In the genomic region with DNA sequence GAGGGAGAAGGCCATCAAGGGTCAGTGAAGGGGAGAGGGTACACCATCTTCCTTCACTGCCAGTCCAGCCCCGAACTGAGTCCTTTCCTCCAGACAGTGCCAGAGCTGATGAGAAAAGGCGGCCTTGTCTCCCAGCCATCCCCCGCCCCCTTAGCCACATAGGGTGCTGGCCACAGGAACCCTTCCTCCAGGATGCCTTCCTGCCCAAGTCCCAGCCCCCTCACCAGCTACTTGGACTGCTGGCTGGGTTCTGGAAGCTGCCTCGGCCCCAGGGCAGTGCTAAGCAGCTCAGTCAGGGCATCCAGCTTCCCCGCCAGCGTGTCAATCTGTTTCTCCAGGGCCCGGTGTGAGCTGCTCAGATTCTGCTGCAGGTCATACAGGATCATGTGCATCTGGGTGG, we compare ENCODE assay signal across 16 cellular contexts. TPM values are rescaled to one million over a fixed set of nuclear protein-coding genes. Genes with fewer than 3 reads are reported as not detected.
DNase-seq lines count a peak whose midpoint lies in the region; ATAC-seq and TF ChIP-seq lines count a peak whose summit lies in the region.
"Had no signal": no experiment of that assay in that cellular context is flagged by ENCODE, and none has a peak within 500 bp of the region (broad histone marks: within the 10 kb centered on the region; RNA-seq: fewer than 3 reads in every experiment).

No MANE protein-coding gene starts in this region.

- H3K4me1 Mint-ChIP-seq in activated B cell treated with CpG ODN at 0.5 μM for 24 hours: peaks cover 63% of the 10 kb centered on the region
- H3K4me1 Mint-ChIP-seq in memory B cell: peaks cover 49% of the 10 kb centered on the region

- DNase-seq in EH (ENCODE audit: low read depth) (peak; percentile 34), activated B cell treated with CpG ODN at 0.5 μM for 24 hours (no peak), memory B cell (ENCODE audit: low spot score in 2 of 2) (no peak), HuH-7 (ENCODE audit: low spot score) (no peak), right lobe of liver (no peak)
- DNase-seq: cortex of kidney; NCI-H1417 treated with DMSO at 0.1 percent for 48 hours; NCI-H2227 treated with DMSO at 0.1 percent for 48 hours; stimulated activated CD4-positive, alpha-beta T cell treated with anti-CD3 and anti-CD28 coated beads, Interleukin-4, amount 100 ng/mL, for 4 hours had no signal

- peaks cover 72% of the 10 kb centered on the region for H3K36me3 Mint-ChIP-seq in activated B cell treated with CpG ODN at 0.5 μM for 24 hours (ENCODE audit: low read depth)
- H3K36me3 Mint-ChIP-seq in memory B cell: peaks cover 30% of the 10 kb centered on the region

- POLR2A ChIA-PET in activated B cell treated with CpG ODN at 0.5 μM for 24 hours (lab: Charles Lee): interaction anchor here (0.5 to 24.7 kb wide), 4 partner anchors 12 to 318 kb away, joined by 4 to 661 read pairs (median 192); a partner anchor contains a TSS

- H3K9ac ChIP-seq in BLaER1 treated with 17β-estradiol and CSF1 and Interleukin-3, amounts not matched to agents 10 nM and 100 nM: peak overlapping the region in 10 of 11 experiments; percentile 3 to 81 (median 74); a peak in 17 of 22 replicates

- H3K27me3 Mint-ChIP-seq in activated B cell treated with CpG ODN at 0.5 μM for 24 hours: no peaks in the 10 kb centered on the region
- H3K27me3 Mint-ChIP-seq in memory B cell: no peaks in the 10 kb centered on the region

- no peak for TF ChIP-seq CTCF in activated B cell treated with CpG ODN at 0.5 μM for 24 hours (IDR thresholded peaks at IDR 0.05)
- TF ChIP-seq CTCF in right lobe of liver (IDR thresholded peaks at IDR 0.05): no peak

- no peaks in the 10 kb centered on the region for H3K9me3 Mint-ChIP-seq in activated B cell treated with CpG ODN at 0.5 μM for 24 hours
- H3K9me3 Mint-ChIP-seq in memory B cell: no peaks in the 10 kb centered on the region

- H3K4me3 Mint-ChIP-seq in activated B cell treated with CpG ODN at 0.5 μM for 24 hours (no peak overlapping the region), memory B cell (no peak overlapping the region)

- no CpG with 5 or more reads among the region's 7 CpGs for whole genome bisulfite sequencing in right lobe of liver (ENCODE audit: insufficient coverage, low coverage, low lambda C conversion rate, missing lambda C conversion rate)

- intact Hi-C loops in activated B cell treated with CpG ODN at 0.5 μM for 24 hours (cut with micrococcal nuclease): no loop called here
- intact Hi-C loops in right lobe of liver (cut with DNase I): no loop called here

- no peak for TF ChIP-seq POLR2A in right lobe of liver (IDR thresholded peaks at IDR 0.05)

- ATAC-seq in activated B cell treated with CpG ODN at 0.5 μM for 24 hours (ENCODE audit: low read depth) (no peak), memory B cell (ENCODE audit: low read depth) (no peak), HG03520 (IDR thresholded peaks at IDR 0.05; ENCODE audit: unreplicated experiment) (no peak), right lobe of liver (no peak)

- no peaks in the 10 kb centered on the region for H3K9me3 ChIP-seq in BLaER1 treated with 17β-estradiol and CSF1 and Interleukin-3, amounts not matched to agents 10 nM and 100 nM (replicated peaks in 1 of 11)
- H3K9me3 ChIP-seq in right lobe of liver: no peaks in the 10 kb centered on the region
- H3K9me3 ChIP-seq: ascending aorta, esophagus muscularis mucosa, SJSA1 had no signal

- peak overlapping the region; percentile 94 for H3K27ac Mint-ChIP-seq in activated B cell treated with CpG ODN at 0.5 μM for 24 hours
- peak overlapping the region; percentile 88 for H3K27ac Mint-ChIP-seq in memory B cell

- H4K20me1 ChIP-seq in BLaER1 treated with 17β-estradiol and CSF1 and Interleukin-3, amounts not matched to agents 10 nM and 100 nM: peaks cover 0 to 22% (median 0%) of the 10 kb centered on the region in 11 experiments; a peak in 3 of 22 replicates

- CTCF ChIA-PET in activated B cell treated with CpG ODN at 0.5 μM for 24 hours (lab: Charles Lee): interaction anchor here (0.6 to 6.0 kb wide), 6 partner anchors 11 to 21 kb away, joined by 3 to 50 read pairs (median 7); a partner anchor contains a TSS

- no peaks in the 10 kb centered on the region for H3K27me3 ChIP-seq in BLaER1 treated with 17β-estradiol and CSF1 and Interleukin-3, amounts not matched to agents 10 nM and 100 nM
- no peaks in the 10 kb centered on the region for H3K27me3 ChIP-seq in right lobe of liver
- H3K27me3 ChIP-seq: ascending aorta, SJSA1 had no signal

- H3K36me3 ChIP-seq in BLaER1 treated with 17β-estradiol and CSF1 and Interleukin-3, amounts not matched to agents 10 nM and 100 nM: peaks cover 54 to 64% (median 57%) of the 10 kb centered on the region in 11 experiments; a peak in 21 of 22 replicates
- H3K36me3 ChIP-seq in right lobe of liver: no peaks in the 10 kb centered on the region
- H3K36me3 ChIP-seq: ascending aorta, esophagus muscularis mucosa had no signal

- H3K4me1 ChIP-seq in BLaER1 treated with 17β-estradiol and CSF1 and Interleukin-3, amounts not matched to agents 10 nM and 100 nM: peaks cover 43 to 100% (median 79%) of the 10 kb centered on the region in 10 experiments
- no peaks in the 10 kb centered on the region for H3K4me1 ChIP-seq in right lobe of liver

- peak overlapping the region in 1 of 10 experiments; percentile 56; a peak in 3 of 20 replicates for H3K4me3 ChIP-seq in BLaER1 treated with 17β-estradiol and CSF1 and Interleukin-3, amounts not matched to agents 10 nM and 100 nM
- H3K4me3 ChIP-seq in right lobe of liver: no peak overlapping the region
- H3K4me3 ChIP-seq: ascending aorta, esophagus muscularis mucosa, SJSA1 had no signal

- peak overlapping the region; percentile 56 to 90 (median 85); a peak in 20 of 22 replicates for H3K27ac ChIP-seq in BLaER1 treated with 17β-estradiol and CSF1 and Interleukin-3, amounts not matched to agents 10 nM and 100 nM
- H3K27ac ChIP-seq in right lobe of liver: no peak overlapping the region
- H3K27ac ChIP-seq: esophagus muscularis mucosa, SJSA1 had no signal

- H3K4me2 ChIP-seq in BLaER1 treated with 17β-estradiol and CSF1 and Interleukin-3, amounts not matched to agents 10 nM and 100 nM: peak overlapping the region in 10 of 11 experiments; percentile 78 to 97 (median 92); a peak in 19 of 22 replicates

RNA-seq across cellular contexts. Expression of a gene that starts 12.6 kb away (rescaled TPM):
- total RNA-seq in activated B cell treated with CpG ODN at 0.5 μM for 24 hours (91.2 and 105 TPM in 2 replicates), right lobe of liver (10 to 100 TPM in 2 of 6 experiments, 1 to 10 TPM in 4; 6.5 to 13.5 (median 9.8) TPM)

RNA-seq across cellular contexts. Expression of a gene that starts 13.5 kb away (rescaled TPM):
- total RNA-seq in activated B cell treated with CpG ODN at 0.5 μM for 24 hours (137 and 154 TPM in 2 replicates), right lobe of liver (1 to 10 TPM in 1 of 6 experiments, under 1 TPM in 4, not detected in 1; 0.18 to 1.4 (median 0.27) TPM)

RNA-seq across cellular contexts. Expression of a gene that starts 34.9 kb away (rescaled TPM):
- 0.44 TPM in 1 of 2 replicates, not detected in the other for total RNA-seq in activated B cell treated with CpG ODN at 0.5 μM for 24 hours
- under 1 TPM in 2 of 6 experiments, not detected in 4; 0.80 to 0.87 TPM for total RNA-seq in right lobe of liver
- total RNA-seq: ascending aorta had no signal

RNA-seq across cellular contexts. Expression of a gene that starts 51.4 kb away (rescaled TPM):
- total RNA-seq in activated B cell treated with CpG ODN at 0.5 μM for 24 hours: not detected in 2 replicates
- not detected for total RNA-seq in right lobe of liver
- total RNA-seq: ascending aorta, esophagus muscularis mucosa, omental fat pad, SJSA1, urinary bladder had no signal

RNA-seq across cellular contexts. Expression of a gene that starts 59.8 kb away (rescaled TPM):
- total RNA-seq in activated B cell treated with CpG ODN at 0.5 μM for 24 hours: 10.4 and 13.0 TPM in 2 replicates
- total RNA-seq in right lobe of liver: 1 to 10 TPM; 1.7 to 4.0 (median 2.2) TPM
- total RNA-seq: ascending aorta had no signal

Comparison
In these comparisons a context has a peak if more than half of its experiments do, and no peak if none do; other contexts are left out.
1. H3K27ac ChIP-seq: peak in BLaER1 treated with 17β-estradiol and CSF1 and Interleukin-3, amounts not matched to agents 10 nM and 100 nM (11 of 11); none in right lobe of liver (0 of 3).
2. RNA of a gene that starts 13.5 kb away (total RNA-seq): 137 to 154 TPM in activated B cell treated with CpG ODN at 0.5 μM for 24 hours; 0.18 to 1.4 TPM in right lobe of liver; every median in the first group is over 10 times any median in the second.